12 cellular contexts compared by ENCODE assay signal in the genomic region with DNA sequence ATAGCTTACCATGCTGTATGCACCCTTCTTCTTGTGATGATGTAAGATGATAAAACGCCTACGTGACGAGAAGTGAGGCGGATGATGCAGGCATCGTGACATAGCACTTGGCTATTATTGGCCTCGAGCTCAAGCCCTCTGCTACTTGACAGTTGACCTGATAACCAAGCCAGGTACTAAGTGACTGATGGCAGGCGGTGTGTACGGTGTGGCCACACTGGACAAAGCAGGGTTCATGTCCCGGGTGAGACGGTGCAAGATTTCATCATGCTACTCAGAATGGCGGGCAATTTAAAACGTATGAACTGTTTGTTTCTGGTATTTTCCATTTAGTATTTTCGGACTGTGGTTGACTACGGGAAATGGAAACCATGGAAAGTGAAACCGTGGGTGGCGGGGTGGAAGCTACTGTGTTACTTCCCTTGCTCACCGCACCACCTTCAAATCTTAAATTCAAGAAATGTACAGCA. TPM values are rescaled to one million over a fixed set of nuclear protein-coding genes. Genes with fewer than 3 reads are reported as not detected.
DNase-seq lines count a peak whose midpoint lies in the region; ATAC-seq and TF ChIP-seq lines count a peak whose summit lies in the region.
"Had no signal": no experiment of that assay in that cellular context is flagged by ENCODE, and none has a peak within 500 bp of the region (broad histone marks: within the 10 kb centered on the region; RNA-seq: fewer than 3 reads in every experiment).

No MANE protein-coding gene starts in this region.

- intact Hi-C loops in CD4-positive, alpha-beta T cell (cut with DNase I, micrococcal nuclease) = loop anchor here (5.0 to 10.0 kb wide), 2 partner anchors 220 to 282 kb away; a partner anchor contains a TSS
- intact Hi-C loops in aorta (cut with DNase I) = no loop called here

- no peak for DNase-seq in CD4-positive, alpha-beta T cell
- DNase-seq in activated CD4-positive, alpha-beta T cell treated with anti-CD3 and anti-CD28 coated beads for 48 hours = peak; percentile 49
- peak; percentile 64 to 72 (median 70) for DNase-seq in immature natural killer cell
- no peak for DNase-seq in NCI-H1694 (lab: John Stamatoyannopoulos, UW)
- DNase-seq in aorta = no peak
- DNase-seq: Calu3 had no signal

- no peak overlapping the region for H3K27ac ChIP-seq in CD4-positive, alpha-beta T cell (ENCODE audit: low read depth, low read length)
- no peak overlapping the region for H3K27ac ChIP-seq in aorta (ENCODE audit: low read depth in 1 of 2, low read length in 2 of 2)
- H3K27ac ChIP-seq: SK-N-MC had no signal

- no peak overlapping the region for H3K27ac Mint-ChIP-seq in CD4-positive, alpha-beta T cell
- peak overlapping the region; percentile 12 to 85 (median 55) for H3K27ac Mint-ChIP-seq in immature natural killer cell
- H3K27ac Mint-ChIP-seq: activated naive CD4-positive, alpha-beta T cell treated with anti-CD3 and anti-CD28 coated beads, Interleukin-2, amount 50 U/mL, for 72 hours had no signal

- POLR2A ChIA-PET in CD4-positive, alpha-beta T cell (lab: Charles Lee) = no interaction called here

- no peaks in the 10 kb centered on the region for H3K27me3 ChIP-seq in CD4-positive, alpha-beta T cell (ENCODE audit: control insufficient read depth, insufficient read depth, low read length)
- no peaks in the 10 kb centered on the region for H3K27me3 ChIP-seq in aorta (ENCODE audit: control insufficient read depth in 1 of 2, insufficient read depth in 2 of 2, low read length in 1 of 2)

- no peak for ATAC-seq in CD4-positive, alpha-beta T cell (ENCODE audit: poor library complexity)
- ATAC-seq in GM21723 (IDR thresholded peaks at IDR 0.05; ENCODE audit: unreplicated experiment) = peak; percentile 58
- ATAC-seq in GM21825 (IDR thresholded peaks at IDR 0.05; ENCODE audit: unreplicated experiment) = no peak
- ATAC-seq in GM21367 (IDR thresholded peaks at IDR 0.05; ENCODE audit: unreplicated experiment) = no peak
- ATAC-seq in aorta (ENCODE audit: low FRiP score) = no peak

- H3K27me3 Mint-ChIP-seq in CD4-positive, alpha-beta T cell = no peaks in the 10 kb centered on the region
- H3K27me3 Mint-ChIP-seq in immature natural killer cell (ENCODE audit: low read depth in 3 of 3) = peaks cover 0 to 10% (median 9%) of the 10 kb centered on the region in 3 donors

- peaks cover 8% of the 10 kb centered on the region for H3K4me1 Mint-ChIP-seq in CD4-positive, alpha-beta T cell (ENCODE audit: low read depth)
- peaks cover 29 to 43% of the 10 kb centered on the region in 2 donors for H3K4me1 Mint-ChIP-seq in immature natural killer cell

- H3K9me3 Mint-ChIP-seq in CD4-positive, alpha-beta T cell = no peaks in the 10 kb centered on the region
- no peaks in the 10 kb centered on the region for H3K9me3 Mint-ChIP-seq in immature natural killer cell
- H3K9me3 Mint-ChIP-seq: activated naive CD4-positive, alpha-beta T cell treated with anti-CD3 and anti-CD28 coated beads, Interleukin-2, amount 50 U/mL, for 72 hours had no signal

- no peak overlapping the region for H3K4me3 ChIP-seq in aorta (ENCODE audit: low read length in 2 of 2)
- H3K4me3 ChIP-seq: SK-N-MC had no signal

- WGBS in aorta, 2 donors = 92 to 93% methylated on average over 17 of the region's 17 CpGs

- peak overlapping the region; percentile 57 for H3K4me3 Mint-ChIP-seq in CD4-positive, alpha-beta T cell
- peak overlapping the region; percentile 78 to 89 (median 84) for H3K4me3 Mint-ChIP-seq in immature natural killer cell
- H3K4me3 Mint-ChIP-seq: neural crest cell had no signal

- CTCF ChIA-PET in CD4-positive, alpha-beta T cell (lab: Charles Lee) = no interaction called here

- TF ChIP-seq CTCF in CD4-positive, alpha-beta T cell (IDR thresholded peaks at IDR 0.05) = no peak

- H3K36me3 Mint-ChIP-seq in CD4-positive, alpha-beta T cell (ENCODE audit: low read depth) = no peaks in the 10 kb centered on the region
- H3K36me3 Mint-ChIP-seq in immature natural killer cell = no peaks in the 10 kb centered on the region
- H3K36me3 Mint-ChIP-seq: activated naive CD4-positive, alpha-beta T cell treated with anti-CD3 and anti-CD28 coated beads, Interleukin-2, amount 50 U/mL, for 72 hours had no signal

- H3K9me3 ChIP-seq in CD4-positive, alpha-beta T cell (ENCODE audit: control insufficient read depth, low read length) = no peaks in the 10 kb centered on the region
- H3K9me3 ChIP-seq in aorta (ENCODE audit: control insufficient read depth, low read length) = no peaks in the 10 kb centered on the region

- H3K36me3 ChIP-seq in aorta (ENCODE audit: control insufficient read depth in 1 of 2, insufficient read depth in 2 of 2, low read length in 1 of 2) = no peaks in the 10 kb centered on the region

- H3K4me1 ChIP-seq in aorta (ENCODE audit: control insufficient read depth in 1 of 2, insufficient read depth in 2 of 2, low read length in 2 of 2) = no peaks in the 10 kb centered on the region

RNA-seq across cellular contexts. Expression of a gene that starts 57.7 kb away (rescaled TPM):
- under 1 TPM; 0.36 to 0.38 TPM for total RNA-seq in CD4-positive, alpha-beta T cell
- 1 to 10 TPM in 1 of 3 donors, under 1 TPM in 1, not detected in 1; 0.43 to 2.8 TPM for polyA plus RNA-seq in immature natural killer cell
- total RNA-seq in aorta = 1 to 10 TPM; 1.4 to 2.6 TPM
- 1 to 10 TPM in 1 of 2 donors, not detected in 1; 1.1 TPM for polyA plus RNA-seq in aorta

Comparison
In these comparisons a context has a peak if more than half of its experiments do, and no peak if none do; other contexts are left out.
1. DNase-seq: peak in activated CD4-positive, alpha-beta T cell treated with anti-CD3 and anti-CD28 coated beads for 48 hours (single experiment) and immature natural killer cell (3 of 3); none in CD4-positive, alpha-beta T cell (0 of 10), NCI-H1694 (single experiment) and aorta (0 of 2).
2. intact Hi-C loops: an anchor here in CD4-positive, alpha-beta T cell (5.0 to 10.0 kb wide); none called in aorta.